Comparison of ENCODE assay signal across 11 cellular contexts in genomic region chr14:23578560-23579310, GRCh38. TPM values are rescaled to one million over a fixed set of nuclear protein-coding genes. Genes with fewer than 3 reads are reported as not detected.
DNase-seq lines count a peak whose midpoint lies in the region; ATAC-seq and TF ChIP-seq lines count a peak whose summit lies in the region.
"Had no signal": no experiment of that assay in that cellular context is flagged by ENCODE, and none has a peak within 500 bp of the region (broad histone marks: within the 10 kb centered on the region; RNA-seq: fewer than 3 reads in every experiment).

TSS of gene JPH4 (minus strand) at chr14:23578790. CDS start at chr14:23577453, 1,337 bp downstream.

- peaks cover 41% of the 10 kb centered on the region for H3K27me3 Mint-ChIP-seq in activated naive CD4-positive, alpha-beta T cell treated with anti-CD3 and anti-CD28 coated beads, Interleukin-2, amount 50 U/mL, for 24 hours
- H3K27me3 Mint-ChIP-seq in activated naive CD4-positive, alpha-beta T cell treated with anti-CD3 and anti-CD28 coated beads, Interleukin-2, amount 10 ng/mL, durations not matched to agents 7 days and 5 days: peaks cover 83% of the 10 kb centered on the region

- peaks cover 2% of the 10 kb centered on the region for H3K36me3 Mint-ChIP-seq in activated naive CD4-positive, alpha-beta T cell treated with anti-CD3 and anti-CD28 coated beads, Interleukin-2, amount 50 U/mL, for 24 hours
- H3K36me3 Mint-ChIP-seq in activated naive CD4-positive, alpha-beta T cell treated with anti-CD3 and anti-CD28 coated beads, Interleukin-2, amount 10 ng/mL, durations not matched to agents 7 days and 5 days: no peaks in the 10 kb centered on the region

- DNase-seq in activated naive CD4-positive, alpha-beta T cell treated with anti-CD3 and anti-CD28 coated beads, Interleukin-2, amount 10 ng/mL, durations not matched to agents 7 days and 5 days: no peak
- DNase-seq in iPS-NIHi11 (ENCODE audit: low spot score) (peak; percentile 71), tibial artery (no peak), GM10266 (ENCODE audit: extremely low spot score) (no peak)
- DNase-seq: KBM-7 had no signal

- peaks cover 0 to 24% (median 16%) of the 10 kb centered on the region in 4 donors for H3K4me1 ChIP-seq in tibial artery

- no peaks in the 10 kb centered on the region for H3K36me3 ChIP-seq in tibial artery

- H3K4me3 ChIP-seq in tibial artery: no peak within 1 kb of the TSS

- no peak for TF ChIP-seq CTCF in tibial artery (IDR thresholded peaks at IDR 0.05)
- no peak for TF ChIP-seq CTCF in GM10266 (IDR thresholded peaks at IDR 0.05; ENCODE audit: control insufficient read depth, insufficient read depth, low read depth, missing control alignments)

- H3K9me3 Mint-ChIP-seq in activated naive CD4-positive, alpha-beta T cell treated with anti-CD3 and anti-CD28 coated beads, Interleukin-2, amount 50 U/mL, for 24 hours: no peaks in the 10 kb centered on the region
- H3K9me3 Mint-ChIP-seq in activated naive CD4-positive, alpha-beta T cell treated with anti-CD3 and anti-CD28 coated beads, Interleukin-2, amount 10 ng/mL, durations not matched to agents 7 days and 5 days: no peaks in the 10 kb centered on the region

- H3K4me1 Mint-ChIP-seq in activated naive CD4-positive, alpha-beta T cell treated with anti-CD3 and anti-CD28 coated beads, Interleukin-2, amount 50 U/mL, for 24 hours: peaks cover 11% of the 10 kb centered on the region
- peaks cover 9% of the 10 kb centered on the region for H3K4me1 Mint-ChIP-seq in activated naive CD4-positive, alpha-beta T cell treated with anti-CD3 and anti-CD28 coated beads, Interleukin-2, amount 10 ng/mL, durations not matched to agents 7 days and 5 days

- H3K4me3 Mint-ChIP-seq in activated naive CD4-positive, alpha-beta T cell treated with anti-CD3 and anti-CD28 coated beads, Interleukin-2, amount 50 U/mL, for 24 hours: peak within 1 kb of the TSS; percentile 27
- H3K4me3 Mint-ChIP-seq in activated naive CD4-positive, alpha-beta T cell treated with anti-CD3 and anti-CD28 coated beads, Interleukin-2, amount 10 ng/mL, durations not matched to agents 7 days and 5 days: no peak within 1 kb of the TSS

- H3K27ac ChIP-seq in temporal lobe (ENCODE audit: low read depth, low read length): peak within 1 kb of the TSS; percentile 84
- H3K27ac ChIP-seq in tibial artery: no peak within 1 kb of the TSS
- H3K27ac ChIP-seq: VCaP had no signal

- peaks cover 8 to 79% of the 10 kb centered on the region in 2 donors for H3K27me3 ChIP-seq in tibial artery

- intact Hi-C loops in tibial artery (cut with DNase I; ENCODE audit: low total_unique reads): no loop called here

- H3K9me3 ChIP-seq in tibial artery: no peaks in the 10 kb centered on the region

- no peak within 1 kb of the TSS for H3K27ac Mint-ChIP-seq in activated naive CD4-positive, alpha-beta T cell treated with anti-CD3 and anti-CD28 coated beads, Interleukin-2, amount 50 U/mL, for 24 hours
- H3K27ac Mint-ChIP-seq in activated naive CD4-positive, alpha-beta T cell treated with anti-CD3 and anti-CD28 coated beads, Interleukin-2, amount 10 ng/mL, durations not matched to agents 7 days and 5 days: no peak within 1 kb of the TSS

- ATAC-seq in SK-N-SH treated with all-trans-retinoic acid at 6 μM for 48 hours (peak; percentile 70), HG02798 (IDR thresholded peaks at IDR 0.05; ENCODE audit: poor library complexity, unreplicated experiment) (no peak)

- CTCF ChIA-PET in activated naive CD4-positive, alpha-beta T cell treated with anti-CD3 and anti-CD28 coated beads, Interleukin-2, amount 10 ng/mL, durations not matched to agents 7 days and 5 days (lab: Charles Lee): no interaction called here

TF ChIP-seq in SK-N-SH treated with all-trans-retinoic acid at 6 μM for 48 hours, 23 proteins besides CTCF, POLR2A, EP300 and RAD21:
- TF ChIP-seq, protein P1, sequence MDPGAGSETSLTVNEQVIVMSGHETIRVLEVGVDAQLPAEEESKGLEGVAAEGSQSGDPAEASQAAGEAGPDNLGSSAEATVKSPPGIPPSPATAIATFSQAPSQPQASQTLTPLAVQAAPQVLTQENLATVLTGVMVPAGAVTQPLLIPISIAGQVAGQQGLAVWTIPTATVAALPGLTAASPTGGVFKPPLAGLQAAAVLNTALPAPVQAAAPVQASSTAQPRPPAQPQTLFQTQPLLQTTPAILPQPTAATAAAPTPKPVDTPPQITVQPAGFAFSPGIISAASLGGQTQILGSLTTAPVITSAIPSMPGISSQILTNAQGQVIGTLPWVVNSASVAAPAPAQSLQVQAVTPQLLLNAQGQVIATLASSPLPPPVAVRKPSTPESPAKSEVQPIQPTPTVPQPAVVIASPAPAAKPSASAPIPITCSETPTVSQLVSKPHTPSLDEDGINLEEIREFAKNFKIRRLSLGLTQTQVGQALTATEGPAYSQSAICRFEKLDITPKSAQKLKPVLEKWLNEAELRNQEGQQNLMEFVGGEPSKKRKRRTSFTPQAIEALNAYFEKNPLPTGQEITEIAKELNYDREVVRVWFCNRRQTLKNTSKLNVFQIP (CRISPR knock-in tag; IDR thresholded peaks at IDR 0.05; ENCODE audit: borderline replicate concordance, low read depth): no peak
- no peak for TF ChIP-seq ZC3H10 (CRISPR knock-in tag; IDR thresholded peaks at IDR 0.05)
- TF ChIP-seq TOX (CRISPR knock-in tag; IDR thresholded peaks at IDR 0.05; ENCODE audit: borderline replicate concordance): no peak
- no peak for TF ChIP-seq SNAI2 (CRISPR knock-in tag; IDR thresholded peaks at IDR 0.05)
- TF ChIP-seq BACH2 (CRISPR knock-in tag; IDR thresholded peaks at IDR 0.05; ENCODE audit: borderline replicate concordance): no peak
- no peak for TF ChIP-seq RARB (CRISPR knock-in tag; IDR thresholded peaks at IDR 0.05)
- no peak for TF ChIP-seq ARNTL (CRISPR knock-in tag; IDR thresholded peaks at IDR 0.05; ENCODE audit: borderline replicate concordance, low read depth)
- no peak for TF ChIP-seq ESRRG (CRISPR knock-in tag; IDR thresholded peaks at IDR 0.05)
- TF ChIP-seq ZNF565 (CRISPR knock-in tag; conservative IDR thresholded peaks at IDR 0.05; ENCODE audit: low read depth): no peak
- TF ChIP-seq ZNF8 (CRISPR knock-in tag; IDR thresholded peaks at IDR 0.05): no peak

RNA-seq across cellular contexts. Expression of gene JPH4, which starts in this region (rescaled TPM):
- 40.1 TPM for total RNA-seq in temporal lobe
- total RNA-seq: myocyte had no signal
